In genomic region chr10:89247623-89248022, GRCh38 we compare ENCODE assay signal across 2 cellular contexts. TPM values are rescaled to one million over a fixed set of nuclear protein-coding genes. Genes with fewer than 3 reads are reported as not detected.
"Had no signal": no experiment of that assay in that cellular context is flagged by ENCODE, and none has a peak within 500 bp of the region (broad histone marks: within the 10 kb centered on the region; RNA-seq: fewer than 3 reads in every experiment).

No MANE protein-coding gene starts in this region.

RNA-seq across cellular contexts. Expression of gene CH25H, which starts 40.5 kb away (rescaled TPM):
- total RNA-seq: G401, GM12878 had no signal
